Comparison of ENCODE assay signal across 1 cellular context in the genomic region with DNA sequence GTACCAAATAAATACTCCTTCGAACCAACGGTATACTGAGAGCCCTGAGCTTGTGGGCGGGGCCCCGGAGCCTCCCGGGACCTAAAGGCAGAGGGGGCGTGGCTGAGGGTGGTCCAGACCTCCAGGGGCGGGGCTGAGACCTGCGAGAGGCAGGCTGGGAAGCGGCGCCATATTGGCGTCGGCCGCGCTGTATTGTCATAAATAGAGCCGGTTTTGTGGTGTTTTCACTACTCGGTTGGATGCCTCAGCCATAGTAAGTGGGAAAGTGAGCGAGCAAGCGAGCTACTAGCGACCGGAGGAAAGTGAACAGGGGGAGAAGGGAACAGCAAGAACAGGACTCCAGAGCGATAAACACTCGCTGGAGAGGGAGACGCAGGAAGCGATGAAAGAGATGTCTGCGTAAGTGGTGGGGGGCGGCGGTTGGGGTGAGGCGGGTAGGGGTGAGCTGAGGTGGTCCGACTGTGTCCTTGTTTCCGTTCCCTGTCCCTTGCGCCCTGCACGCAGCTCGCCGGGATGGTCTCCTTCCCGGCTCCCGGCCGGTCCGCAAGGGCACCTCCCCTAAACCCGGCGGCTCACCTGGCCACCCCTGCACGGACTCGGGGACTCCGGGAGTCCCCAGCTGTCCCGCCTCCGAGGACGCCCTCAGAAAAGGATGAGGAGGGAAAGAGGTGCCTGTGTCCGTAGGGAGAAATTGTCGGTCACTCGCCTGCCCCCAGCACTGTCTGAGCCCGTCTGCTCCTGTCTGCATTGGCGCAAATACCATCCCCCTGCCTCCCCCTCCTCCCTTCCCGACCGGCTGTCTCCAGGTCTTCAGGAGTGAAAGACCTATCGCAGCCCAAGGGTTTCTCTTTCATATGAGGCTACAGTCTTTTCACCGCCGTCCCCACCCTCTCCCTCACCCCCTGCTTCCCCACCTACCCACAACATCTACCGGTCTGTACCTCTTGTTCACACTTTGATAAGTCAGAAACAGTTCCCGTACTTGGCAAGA.
TF ChIP-seq lines count a peak whose summit lies in the region.

A gene (plus strand): TSS at position 172 of the 991 bp plus-strand sequence. CDS start 211 bp downstream, at position 383.

TF ChIP-seq in HepG2, 621 proteins besides CTCF, POLR2A, EP300 and RAD21 (continued from another document and continues in another):
- TF ChIP-seq, protein P1, sequence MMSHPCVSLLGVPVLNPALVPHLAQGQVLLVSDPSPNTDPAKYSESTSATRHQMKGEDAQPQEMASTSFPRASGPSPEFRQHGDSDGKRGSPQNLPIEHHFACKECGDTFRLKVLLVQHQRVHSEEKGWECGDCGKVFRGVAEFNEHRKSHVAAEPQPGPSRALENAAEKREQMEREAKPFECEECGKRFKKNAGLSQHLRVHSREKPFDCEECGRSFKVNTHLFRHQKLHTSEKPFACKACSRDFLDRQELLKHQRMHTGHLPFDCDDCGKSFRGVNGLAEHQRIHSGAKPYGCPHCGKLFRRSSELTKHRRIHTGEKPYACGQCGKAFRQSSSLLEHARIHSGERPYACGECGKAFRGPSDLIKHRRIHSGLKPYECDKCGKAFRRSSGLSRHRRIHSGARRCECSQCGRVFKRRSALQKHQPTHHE (CRISPR knock-in tag; IDR thresholded peaks at IDR 0.05; ENCODE audit: borderline replicate concordance), result 0 out of 2 replicates have a peak, but pooled peaks have one; percentile 34
- TF ChIP-seq, protein P2, sequence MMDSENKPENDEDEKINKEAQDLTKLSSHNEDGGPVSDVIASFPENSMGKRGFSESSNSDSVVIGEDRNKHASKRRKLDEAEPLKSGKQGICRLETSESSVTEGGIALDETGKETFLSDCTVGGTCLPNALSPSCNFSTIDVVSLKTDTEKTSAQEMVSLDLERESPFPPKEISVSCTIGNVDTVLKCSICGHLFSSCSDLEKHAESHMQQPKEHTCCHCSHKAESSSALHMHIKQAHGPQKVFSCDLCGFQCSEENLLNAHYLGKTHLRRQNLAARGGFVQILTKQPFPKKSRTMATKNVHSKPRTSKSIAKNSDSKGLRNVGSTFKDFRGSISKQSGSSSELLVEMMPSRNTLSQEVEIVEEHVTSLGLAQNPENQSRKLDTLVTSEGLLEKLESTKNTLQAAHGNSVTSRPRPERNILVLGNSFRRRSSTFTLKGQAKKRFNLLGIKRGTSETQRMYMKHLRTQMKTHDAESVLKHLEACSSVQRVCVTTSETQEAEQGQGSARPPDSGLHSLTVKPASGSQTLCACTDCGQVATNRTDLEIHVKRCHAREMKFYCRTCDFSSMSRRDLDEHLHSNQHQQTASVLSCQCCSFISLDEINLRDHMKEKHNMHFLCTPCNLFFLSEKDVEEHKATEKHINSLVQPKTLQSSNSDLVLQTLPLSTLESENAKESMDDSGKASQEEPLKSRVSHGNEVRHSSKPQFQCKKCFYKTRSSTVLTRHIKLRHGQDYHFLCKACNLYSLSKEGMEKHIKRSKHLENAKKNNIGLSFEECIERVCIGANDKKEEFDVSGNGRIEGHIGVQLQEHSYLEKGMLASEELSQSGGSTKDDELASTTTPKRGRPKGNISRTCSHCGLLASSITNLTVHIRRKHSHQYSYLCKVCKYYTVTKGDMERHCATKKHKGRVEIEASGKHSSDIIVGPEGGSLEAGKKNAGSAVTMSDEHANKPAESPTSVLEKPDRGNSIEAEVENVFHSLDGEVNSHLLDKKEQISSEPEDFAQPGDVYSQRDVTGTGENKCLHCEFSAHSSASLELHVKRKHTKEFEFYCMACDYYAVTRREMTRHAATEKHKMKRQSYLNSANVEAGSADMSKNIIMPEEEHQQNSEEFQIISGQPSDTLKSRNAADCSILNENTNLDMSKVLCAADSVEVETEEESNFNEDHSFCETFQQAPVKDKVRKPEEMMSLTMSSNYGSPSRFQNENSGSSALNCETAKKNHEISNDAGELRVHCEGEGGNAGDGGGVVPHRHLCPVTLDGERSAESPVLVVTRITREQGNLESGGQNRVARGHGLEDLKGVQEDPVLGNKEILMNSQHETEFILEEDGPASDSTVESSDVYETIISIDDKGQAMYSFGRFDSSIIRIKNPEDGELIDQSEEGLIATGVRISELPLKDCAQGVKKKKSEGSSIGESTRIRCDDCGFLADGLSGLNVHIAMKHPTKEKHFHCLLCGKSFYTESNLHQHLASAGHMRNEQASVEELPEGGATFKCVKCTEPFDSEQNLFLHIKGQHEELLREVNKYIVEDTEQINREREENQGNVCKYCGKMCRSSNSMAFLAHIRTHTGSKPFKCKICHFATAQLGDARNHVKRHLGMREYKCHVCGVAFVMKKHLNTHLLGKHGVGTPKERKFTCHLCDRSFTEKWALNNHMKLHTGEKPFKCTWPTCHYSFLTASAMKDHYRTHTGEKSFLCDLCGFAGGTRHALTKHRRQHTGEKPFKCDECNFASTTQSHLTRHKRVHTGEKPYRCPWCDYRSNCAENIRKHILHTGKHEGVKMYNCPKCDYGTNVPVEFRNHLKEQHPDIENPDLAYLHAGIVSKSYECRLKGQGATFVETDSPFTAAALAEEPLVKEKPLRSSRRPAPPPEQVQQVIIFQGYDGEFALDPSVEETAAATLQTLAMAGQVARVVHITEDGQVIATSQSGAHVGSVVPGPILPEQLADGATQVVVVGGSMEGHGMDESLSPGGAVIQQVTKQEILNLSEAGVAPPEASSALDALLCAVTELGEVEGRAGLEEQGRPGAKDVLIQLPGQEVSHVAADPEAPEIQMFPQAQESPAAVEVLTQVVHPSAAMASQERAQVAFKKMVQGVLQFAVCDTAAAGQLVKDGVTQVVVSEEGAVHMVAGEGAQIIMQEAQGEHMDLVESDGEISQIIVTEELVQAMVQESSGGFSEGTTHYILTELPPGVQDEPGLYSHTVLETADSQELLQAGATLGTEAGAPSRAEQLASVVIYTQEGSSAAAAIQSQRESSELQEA (CRISPR knock-in tag; IDR thresholded peaks at IDR 0.05; ENCODE audit: not compliant biosample characterization), result no peak
- no peak for TF ChIP-seq PHF5A (CRISPR knock-in tag; IDR thresholded peaks at IDR 0.05; ENCODE audit: low read depth, unreplicated experiment)
- TF ChIP-seq ZNF737 (CRISPR knock-in tag; IDR thresholded peaks at IDR 0.05; ENCODE audit: borderline replicate concordance), result no peak
- no peak for TF ChIP-seq ZKSCAN5 (CRISPR knock-in tag; IDR thresholded peaks at IDR 0.05)
- no peak for TF ChIP-seq ZNF772 (CRISPR knock-in tag; IDR thresholded peaks at IDR 0.05)
- TF ChIP-seq ZNF83 (CRISPR knock-in tag; IDR thresholded peaks at IDR 0.05; ENCODE audit: borderline replicate concordance), result peak; percentile 49; the same call in 1 of the 2 replicates
- no peak for TF ChIP-seq XBP1 (CRISPR knock-in tag; IDR thresholded peaks at IDR 0.05)
- TF ChIP-seq, protein P3, sequence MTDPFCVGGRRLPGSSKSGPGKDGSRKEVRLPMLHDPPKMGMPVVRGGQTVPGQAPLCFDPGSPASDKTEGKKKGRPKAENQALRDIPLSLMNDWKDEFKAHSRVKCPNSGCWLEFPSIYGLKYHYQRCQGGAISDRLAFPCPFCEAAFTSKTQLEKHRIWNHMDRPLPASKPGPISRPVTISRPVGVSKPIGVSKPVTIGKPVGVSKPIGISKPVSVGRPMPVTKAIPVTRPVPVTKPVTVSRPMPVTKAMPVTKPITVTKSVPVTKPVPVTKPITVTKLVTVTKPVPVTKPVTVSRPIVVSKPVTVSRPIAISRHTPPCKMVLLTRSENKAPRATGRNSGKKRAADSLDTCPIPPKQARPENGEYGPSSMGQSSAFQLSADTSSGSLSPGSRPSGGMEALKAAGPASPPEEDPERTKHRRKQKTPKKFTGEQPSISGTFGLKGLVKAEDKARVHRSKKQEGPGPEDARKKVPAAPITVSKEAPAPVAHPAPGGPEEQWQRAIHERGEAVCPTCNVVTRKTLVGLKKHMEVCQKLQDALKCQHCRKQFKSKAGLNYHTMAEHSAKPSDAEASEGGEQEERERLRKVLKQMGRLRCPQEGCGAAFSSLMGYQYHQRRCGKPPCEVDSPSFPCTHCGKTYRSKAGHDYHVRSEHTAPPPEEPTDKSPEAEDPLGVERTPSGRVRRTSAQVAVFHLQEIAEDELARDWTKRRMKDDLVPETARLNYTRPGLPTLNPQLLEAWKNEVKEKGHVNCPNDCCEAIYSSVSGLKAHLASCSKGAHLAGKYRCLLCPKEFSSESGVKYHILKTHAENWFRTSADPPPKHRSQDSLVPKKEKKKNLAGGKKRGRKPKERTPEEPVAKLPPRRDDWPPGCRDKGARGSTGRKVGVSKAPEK (CRISPR knock-in tag; IDR thresholded peaks at IDR 0.05; ENCODE audit: borderline replicate concordance), result 0 out of 2 replicates have a peak, but pooled peaks have one; percentile 30
- TF ChIP-seq, protein P4, sequence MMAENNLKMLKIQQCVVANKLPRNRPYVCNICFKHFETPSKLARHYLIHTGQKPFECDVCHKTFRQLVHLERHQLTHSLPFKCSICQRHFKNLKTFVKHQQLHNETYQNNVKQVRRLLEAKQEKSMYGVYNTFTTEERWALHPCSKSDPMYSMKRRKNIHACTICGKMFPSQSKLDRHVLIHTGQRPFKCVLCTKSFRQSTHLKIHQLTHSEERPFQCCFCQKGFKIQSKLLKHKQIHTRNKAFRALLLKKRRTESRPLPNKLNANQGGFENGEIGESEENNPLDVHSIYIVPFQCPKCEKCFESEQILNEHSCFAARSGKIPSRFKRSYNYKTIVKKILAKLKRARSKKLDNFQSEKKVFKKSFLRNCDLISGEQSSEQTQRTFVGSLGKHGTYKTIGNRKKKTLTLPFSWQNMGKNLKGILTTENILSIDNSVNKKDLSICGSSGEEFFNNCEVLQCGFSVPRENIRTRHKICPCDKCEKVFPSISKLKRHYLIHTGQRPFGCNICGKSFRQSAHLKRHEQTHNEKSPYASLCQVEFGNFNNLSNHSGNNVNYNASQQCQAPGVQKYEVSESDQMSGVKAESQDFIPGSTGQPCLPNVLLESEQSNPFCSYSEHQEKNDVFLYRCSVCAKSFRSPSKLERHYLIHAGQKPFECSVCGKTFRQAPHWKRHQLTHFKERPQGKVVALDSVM (CRISPR knock-in tag; IDR thresholded peaks at IDR 0.05), result 0 out of 2 replicates have a peak, but pooled peaks have one; percentile 35
- peak; percentile 15 for TF ChIP-seq MYC (CRISPR knock-in tag; IDR thresholded peaks at IDR 0.05; ENCODE audit: borderline replicate concordance)
- TF ChIP-seq POLR2AphosphoS5 (IDR thresholded peaks at IDR 0.05; ENCODE audit: low read depth, low read length), result peak; percentile 97
- peak; percentile 83 for TF ChIP-seq HOXA3 (CRISPR knock-in tag; IDR thresholded peaks at IDR 0.05)
- TF ChIP-seq, protein P5, sequence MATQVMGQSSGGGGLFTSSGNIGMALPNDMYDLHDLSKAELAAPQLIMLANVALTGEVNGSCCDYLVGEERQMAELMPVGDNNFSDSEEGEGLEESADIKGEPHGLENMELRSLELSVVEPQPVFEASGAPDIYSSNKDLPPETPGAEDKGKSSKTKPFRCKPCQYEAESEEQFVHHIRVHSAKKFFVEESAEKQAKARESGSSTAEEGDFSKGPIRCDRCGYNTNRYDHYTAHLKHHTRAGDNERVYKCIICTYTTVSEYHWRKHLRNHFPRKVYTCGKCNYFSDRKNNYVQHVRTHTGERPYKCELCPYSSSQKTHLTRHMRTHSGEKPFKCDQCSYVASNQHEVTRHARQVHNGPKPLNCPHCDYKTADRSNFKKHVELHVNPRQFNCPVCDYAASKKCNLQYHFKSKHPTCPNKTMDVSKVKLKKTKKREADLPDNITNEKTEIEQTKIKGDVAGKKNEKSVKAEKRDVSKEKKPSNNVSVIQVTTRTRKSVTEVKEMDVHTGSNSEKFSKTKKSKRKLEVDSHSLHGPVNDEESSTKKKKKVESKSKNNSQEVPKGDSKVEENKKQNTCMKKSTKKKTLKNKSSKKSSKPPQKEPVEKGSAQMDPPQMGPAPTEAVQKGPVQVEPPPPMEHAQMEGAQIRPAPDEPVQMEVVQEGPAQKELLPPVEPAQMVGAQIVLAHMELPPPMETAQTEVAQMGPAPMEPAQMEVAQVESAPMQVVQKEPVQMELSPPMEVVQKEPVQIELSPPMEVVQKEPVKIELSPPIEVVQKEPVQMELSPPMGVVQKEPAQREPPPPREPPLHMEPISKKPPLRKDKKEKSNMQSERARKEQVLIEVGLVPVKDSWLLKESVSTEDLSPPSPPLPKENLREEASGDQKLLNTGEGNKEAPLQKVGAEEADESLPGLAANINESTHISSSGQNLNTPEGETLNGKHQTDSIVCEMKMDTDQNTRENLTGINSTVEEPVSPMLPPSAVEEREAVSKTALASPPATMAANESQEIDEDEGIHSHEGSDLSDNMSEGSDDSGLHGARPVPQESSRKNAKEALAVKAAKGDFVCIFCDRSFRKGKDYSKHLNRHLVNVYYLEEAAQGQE (IDR thresholded peaks at IDR 0.05; ENCODE audit: borderline replicate concordance in 1 of 2, low read depth in 1 of 2, low read length in 2 of 2), result no peak
- no peak for TF ChIP-seq PAX8 (CRISPR knock-in tag; IDR thresholded peaks at IDR 0.05; ENCODE audit: borderline replicate concordance)
- TF ChIP-seq REPIN1 (CRISPR knock-in tag; IDR thresholded peaks at IDR 0.05; ENCODE audit: borderline replicate concordance, low read depth), result peak; percentile 60; the same call in 1 of the 2 replicates
- peak; percentile 85 for TF ChIP-seq ZMYM4 (CRISPR knock-in tag; IDR thresholded peaks at IDR 0.05)
- TF ChIP-seq, protein P6, sequence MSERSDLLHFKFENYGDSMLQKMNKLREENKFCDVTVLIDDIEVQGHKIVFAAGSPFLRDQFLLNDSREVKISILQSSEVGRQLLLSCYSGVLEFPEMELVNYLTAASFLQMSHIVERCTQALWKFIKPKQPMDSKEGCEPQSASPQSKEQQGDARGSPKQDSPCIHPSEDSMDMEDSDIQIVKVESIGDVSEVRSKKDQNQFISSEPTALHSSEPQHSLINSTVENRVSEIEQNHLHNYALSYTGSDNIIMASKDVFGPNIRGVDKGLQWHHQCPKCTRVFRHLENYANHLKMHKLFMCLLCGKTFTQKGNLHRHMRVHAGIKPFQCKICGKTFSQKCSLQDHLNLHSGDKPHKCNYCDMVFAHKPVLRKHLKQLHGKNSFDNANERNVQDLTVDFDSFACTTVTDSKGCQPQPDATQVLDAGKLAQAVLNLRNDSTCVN (CRISPR knock-in tag; IDR thresholded peaks at IDR 0.05; ENCODE audit: borderline replicate concordance), result 0 out of 2 replicates have a peak, but pooled peaks have one; percentile 17
- no peak for TF ChIP-seq ZNF563 (CRISPR knock-in tag; IDR thresholded peaks at IDR 0.05)
- TF ChIP-seq MAFG (CRISPR knock-in tag; IDR thresholded peaks at IDR 0.05), result no peak
- TF ChIP-seq, protein P7, sequence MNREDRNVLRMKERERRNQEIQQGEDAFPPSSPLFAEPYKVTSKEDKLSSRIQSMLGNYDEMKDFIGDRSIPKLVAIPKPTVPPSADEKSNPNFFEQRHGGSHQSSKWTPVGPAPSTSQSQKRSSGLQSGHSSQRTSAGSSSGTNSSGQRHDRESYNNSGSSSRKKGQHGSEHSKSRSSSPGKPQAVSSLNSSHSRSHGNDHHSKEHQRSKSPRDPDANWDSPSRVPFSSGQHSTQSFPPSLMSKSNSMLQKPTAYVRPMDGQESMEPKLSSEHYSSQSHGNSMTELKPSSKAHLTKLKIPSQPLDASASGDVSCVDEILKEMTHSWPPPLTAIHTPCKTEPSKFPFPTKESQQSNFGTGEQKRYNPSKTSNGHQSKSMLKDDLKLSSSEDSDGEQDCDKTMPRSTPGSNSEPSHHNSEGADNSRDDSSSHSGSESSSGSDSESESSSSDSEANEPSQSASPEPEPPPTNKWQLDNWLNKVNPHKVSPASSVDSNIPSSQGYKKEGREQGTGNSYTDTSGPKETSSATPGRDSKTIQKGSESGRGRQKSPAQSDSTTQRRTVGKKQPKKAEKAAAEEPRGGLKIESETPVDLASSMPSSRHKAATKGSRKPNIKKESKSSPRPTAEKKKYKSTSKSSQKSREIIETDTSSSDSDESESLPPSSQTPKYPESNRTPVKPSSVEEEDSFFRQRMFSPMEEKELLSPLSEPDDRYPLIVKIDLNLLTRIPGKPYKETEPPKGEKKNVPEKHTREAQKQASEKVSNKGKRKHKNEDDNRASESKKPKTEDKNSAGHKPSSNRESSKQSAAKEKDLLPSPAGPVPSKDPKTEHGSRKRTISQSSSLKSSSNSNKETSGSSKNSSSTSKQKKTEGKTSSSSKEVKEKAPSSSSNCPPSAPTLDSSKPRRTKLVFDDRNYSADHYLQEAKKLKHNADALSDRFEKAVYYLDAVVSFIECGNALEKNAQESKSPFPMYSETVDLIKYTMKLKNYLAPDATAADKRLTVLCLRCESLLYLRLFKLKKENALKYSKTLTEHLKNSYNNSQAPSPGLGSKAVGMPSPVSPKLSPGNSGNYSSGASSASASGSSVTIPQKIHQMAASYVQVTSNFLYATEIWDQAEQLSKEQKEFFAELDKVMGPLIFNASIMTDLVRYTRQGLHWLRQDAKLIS (CRISPR knock-in tag; IDR thresholded peaks at IDR 0.05), result no peak
- no peak for TF ChIP-seq ZFP62 (CRISPR knock-in tag; IDR thresholded peaks at IDR 0.05)
